ENCODE assay signal across 25 cellular contexts in genomic region chr20:15033269-15033668, GRCh38.
"Had no signal": no experiment of that assay in that cellular context is flagged by ENCODE, and none has a peak within 500 bp of the region (broad histone marks: within the 10 kb centered on the region; RNA-seq: fewer than 3 reads in every experiment).

No MANE protein-coding gene starts in this region.

- FAIRE-seq: colon, endometrium, frontal cortex, kidney, urothelium cell line had no signal

- H3K4me1 ChIP-seq: right lobe of liver, testis, transverse colon had no signal

- H3K36me3 ChIP-seq: ovary, right lobe of liver, transverse colon had no signal

- H3K9me3 ChIP-seq: ovary, right lobe of liver, testis, transverse colon had no signal

- H3K4me3 ChIP-seq: hepatocyte, ovary, right lobe of liver, testis, transverse colon had no signal

- H3K27ac ChIP-seq: epithelial cell of prostate, hepatocyte, ovary, right lobe of liver, testis, transverse colon had no signal

- ATAC-seq: activated CD8-positive, alpha-beta memory T cell treated with anti-CD3 and anti-CD28 coated beads, Interleukin-2, amount 10 ng/mL, durations not matched to agents 7 days and 5 days; activated CD8-positive, alpha-beta T cell treated with anti-CD3 and anti-CD28 coated beads, Interleukin-2, amount 10 ng/mL, durations not matched to agents 7 days and 5 days; activated naive CD8-positive, alpha-beta T cell treated with anti-CD3 and anti-CD28 coated beads, Interleukin-2, amount 50 U/mL, for 24 hours; left colon; stimulated activated naive CD8-positive, alpha-beta T cell treated with anti-CD3 and anti-CD28 coated beads, Interleukin-15, Interleukin-2, amounts not matched to agents 100 U/mL and 50 U/mL, for 24 hours had no signal

- DNase-seq: activated B cell treated with CpG ODN at 0.5 μM for 24 hours; activated CD8-positive, alpha-beta memory T cell treated with anti-CD3 and anti-CD28 coated beads, Interleukin-2, amount 10 ng/mL, durations not matched to agents 7 days and 5 days; activated CD8-positive, alpha-beta T cell treated with anti-CD3 and anti-CD28 coated beads, Interleukin-2, amount 10 ng/mL, durations not matched to agents 7 days and 5 days; activated naive CD8-positive, alpha-beta T cell treated with anti-CD3 and anti-CD28 coated beads, Interleukin-2, amount 50 U/mL, for 24 hours; activated T-cell treated with anti-CD3 and anti-CD28 coated beads, Interleukin-2, amount 50 U/mL, for 48 hours; amygdala; dermis blood vessel endothelial cell; effector CD4-positive, alpha-beta T cell; glutamatergic neuron; kidney; left colon; naive B cell; nephron progenitor cell; ovary; right lobe of liver; stimulated activated CD4-positive, alpha-beta T cell treated with anti-CD3 and anti-CD28 coated beads, Interleukin-4, amount 100 ng/mL, for 1 hour; stimulated activated naive CD8-positive, alpha-beta T cell treated with anti-CD3 and anti-CD28 coated beads, Interleukin-15, Interleukin-2, amounts not matched to agents 100 U/mL and 50 U/mL, for 24 hours; testis; transverse colon had no signal
